ENCODE assay signal across 22 cellular contexts in the genomic region with DNA sequence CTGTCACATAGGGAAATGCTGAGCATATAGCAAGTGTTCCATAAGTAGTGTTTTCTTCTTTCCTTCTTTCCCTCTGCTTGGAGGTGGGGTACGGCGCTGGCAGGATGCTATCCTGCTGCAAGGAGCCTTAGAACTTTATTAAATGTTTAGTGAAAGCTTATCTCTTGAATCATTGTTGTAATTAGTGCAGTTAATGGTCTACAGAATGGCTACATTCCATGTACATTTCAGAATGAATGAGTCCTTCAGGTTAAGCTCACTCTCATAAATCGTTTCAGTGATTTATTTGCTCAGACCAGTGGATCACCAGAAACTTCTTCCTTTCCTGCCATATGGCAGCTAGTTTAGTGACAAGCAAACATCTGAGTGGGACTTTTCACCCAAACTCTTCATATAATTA.
"Had no signal": no experiment of that assay in that cellular context is flagged by ENCODE, and none has a peak within 500 bp of the region (broad histone marks: within the 10 kb centered on the region; RNA-seq: fewer than 3 reads in every experiment).

No MANE protein-coding gene starts in this region.

- DNase-seq: colonic mucosa; dermis blood vessel endothelial cell; effector CD4-positive, alpha-beta T cell; endodermal cell; erythroblast; foreskin keratinocyte; kidney; natural killer cell; retina; right lobe of liver; stimulated activated CD4-positive, alpha-beta T cell treated with anti-CD3 and anti-CD28 coated beads, Interleukin-4, amount 100 ng/mL, for 1 hour; stimulated activated CD8-positive, alpha-beta memory T cell treated with anti-CD3 and anti-CD28 coated beads, Interleukin-4, amount 100 ng/mL, for 48 hours; stimulated activated naive CD8-positive, alpha-beta T cell treated with anti-CD3 and anti-CD28 coated beads, Interleukin-15, Interleukin-2, amounts not matched to agents 100 U/mL and 50 U/mL, for 24 hours; thyroid gland; upper lobe of right lung had no signal

- H3K36me3 Mint-ChIP-seq: mesothelial cell of epicardium, natural killer cell had no signal

- H3K4me3 ChIP-seq: colonic mucosa, prostate gland, right lobe of liver, suprapubic skin, thyroid gland, upper lobe of right lung, vagina had no signal

- H3K9me3 ChIP-seq: colonic mucosa, prostate gland, right lobe of liver, suprapubic skin, thyroid gland, upper lobe of right lung, vagina had no signal

- H3K9me3 Mint-ChIP-seq: endodermal cell; mesothelial cell of epicardium; natural killer cell; stimulated activated effector memory CD8-positive, alpha-beta T cell treated with anti-CD3 and anti-CD28 coated beads, Interleukin-12 subunit alpha, Interleukin-12 subunit beta, amount 100 ng/mL, for 72 hours had no signal

- H3K4me1 ChIP-seq: colonic mucosa, prostate gland had no signal

- H3K27ac Mint-ChIP-seq: endodermal cell; mesothelial cell of epicardium; stimulated activated effector memory CD8-positive, alpha-beta T cell treated with anti-CD3 and anti-CD28 coated beads, Interleukin-12 subunit alpha, Interleukin-12 subunit beta, amount 100 ng/mL, for 72 hours had no signal

- H3K4me3 Mint-ChIP-seq: endodermal cell; mesothelial cell of epicardium; natural killer cell; stimulated activated effector memory CD8-positive, alpha-beta T cell treated with anti-CD3 and anti-CD28 coated beads, Interleukin-12 subunit alpha, Interleukin-12 subunit beta, amount 100 ng/mL, for 72 hours had no signal

- H3K27me3 ChIP-seq: colonic mucosa, foreskin keratinocyte, right lobe of liver, suprapubic skin, thyroid gland, upper lobe of right lung, vagina had no signal

- ATAC-seq: foreskin keratinocyte; left lobe of liver; natural killer cell; right lobe of liver; stimulated activated effector memory CD8-positive, alpha-beta T cell treated with anti-CD3 and anti-CD28 coated beads, Interleukin-12 subunit alpha, Interleukin-12 subunit beta, amount 100 ng/mL, for 72 hours; stimulated activated naive CD8-positive, alpha-beta T cell treated with anti-CD3 and anti-CD28 coated beads, Interleukin-15, Interleukin-2, amounts not matched to agents 100 U/mL and 50 U/mL, for 24 hours; upper lobe of right lung had no signal

- H3K36me3 ChIP-seq: colonic mucosa, prostate gland, right lobe of liver, suprapubic skin, thyroid gland, upper lobe of right lung, vagina had no signal

- H3K27ac ChIP-seq: colonic mucosa, foreskin keratinocyte, parathyroid adenoma, prostate gland, right lobe of liver, suprapubic skin, thyroid gland, upper lobe of right lung, vagina had no signal
